23 cellular contexts compared by ENCODE assay signal in the genomic region with DNA sequence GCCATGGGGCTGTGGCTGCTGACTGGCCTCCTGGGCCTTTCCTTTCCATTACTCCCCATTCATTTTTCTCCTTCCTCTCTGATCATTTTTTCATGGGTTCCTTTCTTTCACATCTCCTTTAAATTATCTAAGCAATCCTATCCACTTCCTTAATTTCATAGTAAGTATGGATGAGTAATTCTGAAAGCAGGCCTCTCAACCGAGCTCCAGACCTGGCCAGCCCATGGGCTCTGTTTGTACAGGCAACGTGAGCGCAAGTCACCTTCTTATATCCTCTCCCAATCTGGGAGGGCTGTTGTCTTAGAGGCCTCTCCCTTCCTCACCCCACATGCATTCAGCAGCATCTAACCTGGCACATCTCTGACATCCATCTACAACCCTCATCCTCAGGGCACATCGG. TPM values are rescaled to one million over a fixed set of nuclear protein-coding genes. Genes with fewer than 3 reads are reported as not detected.
DNase-seq lines count a peak whose midpoint lies in the region; TF ChIP-seq lines count a peak whose summit lies in the region.
"Had no signal": no experiment of that assay in that cellular context is flagged by ENCODE, and none has a peak within 500 bp of the region (broad histone marks: within the 10 kb centered on the region; RNA-seq: fewer than 3 reads in every experiment).

No MANE protein-coding gene starts in this region.

- TF ChIP-seq CTCF in RWPE1 (conservative IDR thresholded peaks at IDR 0.05; ENCODE audit: low read depth) (no peak), epithelial cell of esophagus (IDR thresholded peaks at IDR 0.05; ENCODE audit: insufficient read depth, low read depth, low read length, missing control alignments) (no peak), neutrophil (IDR thresholded peaks at IDR 0.05) (no peak), ascending aorta (IDR thresholded peaks at IDR 0.05) (no peak)

- H3K4me1 ChIP-seq in neutrophil (ENCODE audit: control insufficient read depth in 1 of 2, insufficient read depth in 1 of 2, low read depth in 1 of 2, low read length in 1 of 2): peaks cover 39 to 53% of the 10 kb centered on the region in 2 experiments
- H3K4me1 ChIP-seq in ascending aorta: no peaks in the 10 kb centered on the region
- H3K4me1 ChIP-seq: sigmoid colon, SJCRH30 had no signal

- peaks cover 62% of the 10 kb centered on the region for H3K36me3 ChIP-seq in neutrophil
- H3K36me3 ChIP-seq in ascending aorta: peaks cover 17 to 23% of the 10 kb centered on the region in 2 donors

- H3K4me3 ChIP-seq in epithelial cell of esophagus (ENCODE audit: low read length) (no peak overlapping the region), neutrophil (ENCODE audit: low read depth in 1 of 2, low read length in 1 of 2) (no peak overlapping the region), ascending aorta (no peak overlapping the region)
- H3K4me3 ChIP-seq: MG63, PC-9, sigmoid colon, SJCRH30, upper lobe of left lung had no signal

- H3K27me3 ChIP-seq in neutrophil (no peaks in the 10 kb centered on the region), ascending aorta (no peaks in the 10 kb centered on the region)
- H3K27me3 ChIP-seq: BE2C, MG63, sigmoid colon, SJCRH30, upper lobe of left lung had no signal

- POLR2A ChIA-PET in RWPE1 (lab: Yijun Ruan, JAX; ENCODE audit: low non-redundant PET): no interaction called here

- intact Hi-C loops in ascending aorta (cut with DNase I): no loop called here

- H3K27ac ChIP-seq in RWPE1 (peak overlapping the region; percentile 53), neutrophil (peak overlapping the region; percentile 65), ascending aorta (no peak overlapping the region)
- H3K27ac ChIP-seq: PC-9, sigmoid colon, SJCRH30, upper lobe of left lung, VCaP had no signal

- no peaks in the 10 kb centered on the region for H3K9me3 ChIP-seq in neutrophil
- no peaks in the 10 kb centered on the region for H3K9me3 ChIP-seq in ascending aorta
- H3K9me3 ChIP-seq: BE2C, MG63, sigmoid colon, SJCRH30, upper lobe of left lung had no signal

- DNase-seq in SIG-M5 treated with dmso at 0.1 percent for 504 hours (lab: John Stamatoyannopoulos, UW; ENCODE audit: unreplicated experiment) (peak; percentile 49), SIG-M5 (lab: John Stamatoyannopoulos, UW) (no peak), RWPE1 (ENCODE audit: low spot score) (no peak), epithelial cell of esophagus (ENCODE audit: low read depth) (peak; percentile 87), ascending aorta (ENCODE audit: low spot score in 2 of 2) (no peak), D341Med (ENCODE audit: low spot score) (no peak), GF-D8 (lab: John Stamatoyannopoulos, UW) (no peak)
- DNase-seq: activated CD4-positive, alpha-beta T cell treated with anti-CD3 and anti-CD28 coated beads, Interleukin-2, amount 10 ng/mL, durations not matched to agents 24 days and 14 days; BE2C; cortex of kidney; H9; left ventricle myocardium superior; MG63; NCI-H1694 treated with DMSO at 0.1 percent for 48 hours; NCI-H748 treated with DMSO at 0.1 percent for 48 hours; PC-9; sigmoid colon; SJCRH30; stimulated activated CD8-positive, alpha-beta memory T cell treated with anti-CD3 and anti-CD28 coated beads, Interleukin-4, amount 100 ng/mL, for 48 hours; T-helper 17 cell; upper lobe of left lung had no signal

- CTCF ChIA-PET in RWPE1 (lab: Yijun Ruan, JAX): no interaction called here

RNA-seq across cellular contexts. Expression of a gene that starts 13.3 kb away (rescaled TPM):
- total RNA-seq in ascending aorta: 116 TPM

Comparison
In these comparisons a context has a peak if more than half of its experiments do, and no peak if none do; other contexts are left out.
1. DNase-seq: peak in SIG-M5 treated with dmso at 0.1 percent for 504 hours (single experiment) and epithelial cell of esophagus (single experiment); none in SIG-M5 (single experiment), RWPE1 (single experiment), ascending aorta (0 of 2), D341Med (single experiment) and GF-D8 (single experiment).
2. H3K27ac ChIP-seq: peak in RWPE1 (single experiment) and neutrophil (single experiment); none in ascending aorta (0 of 2).